1 cellular context compared by ENCODE assay signal in genomic region chr17:76710863-76711611, GRCh38.
TF ChIP-seq lines count a peak whose summit lies in the region.

Gene MXRA7 (minus strand): TSS chr17:76710965. CDS start chr17:76710946, 19 bp downstream.

TF ChIP-seq in HEK293, 187 proteins besides CTCF, POLR2A, EP300 and RAD21 (continued from another document):
- peak; percentile 98 for TF ChIP-seq HIC1 (tag by site-specific recombination; IDR thresholded peaks at IDR 0.05)
- TF ChIP-seq ZXDB (tag by site-specific recombination; IDR thresholded peaks at IDR 0.05), result 0 out of 2 replicates have a peak, but pooled peaks have one; percentile 42
- TF ChIP-seq ATF2 (tag by site-specific recombination; IDR thresholded peaks at IDR 0.05; ENCODE audit: low read depth), result 0 out of 2 replicates have a peak, but pooled peaks have one; percentile 20
- peak; percentile 63; the same call in 1 of the 2 replicates for TF ChIP-seq KLF1 (tag by site-specific recombination; IDR thresholded peaks at IDR 0.05)
- TF ChIP-seq KLF8 (tag by site-specific recombination; IDR thresholded peaks at IDR 0.05), result peak; percentile 89
- TF ChIP-seq HOXD13 (CRISPR knock-in tag; IDR thresholded peaks at IDR 0.05; ENCODE audit: borderline replicate concordance), result no peak
- TF ChIP-seq GLIS2 (tag by site-specific recombination; IDR thresholded peaks at IDR 0.05), result peak; percentile 94
- TF ChIP-seq SETDB1 (IDR thresholded peaks at IDR 0.05; ENCODE audit: insufficient read length, low read length), result no peak
- TF ChIP-seq ZNF473 (tag by site-specific recombination; IDR thresholded peaks at IDR 0.05), result no peak
